Comparison of ENCODE assay signal across 18 cellular contexts in genomic region chr7:17339139-17339538, GRCh38. TPM values are rescaled to one million over a fixed set of nuclear protein-coding genes. Genes with fewer than 3 reads are reported as not detected.
DNase-seq lines count a peak whose midpoint lies in the region; ATAC-seq and TF ChIP-seq lines count a peak whose summit lies in the region.
"Had no signal": no experiment of that assay in that cellular context is flagged by ENCODE, and none has a peak within 500 bp of the region (broad histone marks: within the 10 kb centered on the region; RNA-seq: fewer than 3 reads in every experiment).

No MANE protein-coding gene starts in this region.

- H3K18ac ChIP-seq in neuronal stem cell (ENCODE audit: low read length) = no peak overlapping the region

- H3K4me1 ChIP-seq in gastroesophageal sphincter (peaks cover 0 to 36% (median 4%) of the 10 kb centered on the region in 3 donors), neuronal stem cell (ENCODE audit: control insufficient read depth in 2 of 2, insufficient read depth in 1 of 2, low read depth in 1 of 2, low read length in 2 of 2) (no peaks in the 10 kb centered on the region)
- H3K4me1 ChIP-seq: BE2C had no signal

- H3K36me3 Mint-ChIP-seq in Calu3 (ENCODE audit: insufficient read depth, unreplicated experiment) = peaks cover 91% of the 10 kb centered on the region

- DNase-seq in Calu3 = no peak
- DNase-seq in NB4 (ENCODE audit: low read depth) = peak; percentile 6
- DNase-seq in neuronal stem cell (ENCODE audit: low spot score) = no peak
- no peak for DNase-seq in T1000 (lab: John Stamatoyannopoulos, UW)
- no peak for DNase-seq in Ammon's horn (ENCODE audit: low spot score)
- DNase-seq: BE2C; CD4-positive, alpha-beta memory T cell; GF-D8; NCI-H1436 treated with DMSO at 0.1 percent for 48 hours; NCI-H2081 treated with DMSO at 0.1 percent for 48 hours; NCI-H226; NCI-H526 treated with DMSO at 0.1 percent for 48 hours had no signal

- H3K36me3 ChIP-seq in gastroesophageal sphincter (peaks cover 0 to 45% of the 10 kb centered on the region in 2 donors), neuronal stem cell (replicated peaks in 1 of 2; ENCODE audit: control insufficient read depth in 2 of 2, insufficient read depth in 2 of 2, low read length in 2 of 2) (peaks cover 0 to 39% of the 10 kb centered on the region in 2 donors)
- H3K36me3 ChIP-seq: BE2C had no signal

- H3K27ac Mint-ChIP-seq in Calu3 (ENCODE audit: unreplicated experiment) = peak overlapping the region; percentile 64

- H2AFZ ChIP-seq in neuronal stem cell (ENCODE audit: low read length) = no peak overlapping the region

- CTCF ChIA-PET in Calu3 (lab: Charles Lee) = interaction anchor here (0.6 kb wide), 1 partner anchor 182 kb away, joined by 3 read pairs; no protein-coding TSS in a partner anchor

- TF ChIP-seq EP300 in gastroesophageal sphincter (IDR thresholded peaks at IDR 0.05) = no peak

- H4K91ac ChIP-seq in neuronal stem cell (ENCODE audit: low read depth, low read length, poor library complexity) = peak overlapping the region; percentile 64

- no peak overlapping the region for H2BK120ac ChIP-seq in neuronal stem cell (ENCODE audit: low read depth, low read length)

- H2BK12ac ChIP-seq in neuronal stem cell (ENCODE audit: low read length) = no peak overlapping the region

- no peaks in the 10 kb centered on the region for H3K79me1 ChIP-seq in neuronal stem cell (ENCODE audit: low read depth, low read length)

- H2AK5ac ChIP-seq in neuronal stem cell (ENCODE audit: low read depth, low read length) = no peak overlapping the region

- no peak overlapping the region for H3K4me3 ChIP-seq in NB4 (ENCODE audit: low read depth, low read length)
- no peak overlapping the region for H3K4me3 ChIP-seq in gastroesophageal sphincter
- no peak overlapping the region for H3K4me3 ChIP-seq in neuronal stem cell (ENCODE audit: low read length in 2 of 2)
- H3K4me3 ChIP-seq: SK-N-MC had no signal

- TF ChIP-seq POLR2A in NB4 (IDR thresholded peaks at IDR 0.05; ENCODE audit: extremely low read depth, insufficient read length) (no peak), gastroesophageal sphincter (IDR thresholded peaks at IDR 0.05) (no peak)

- no peak overlapping the region for H3K14ac ChIP-seq in neuronal stem cell (ENCODE audit: low read length)

- WGBS in gastroesophageal sphincter (ENCODE audit: low coverage in 1 of 2), 2 donors = 61 to 71% methylated on average over 2 of the region's 2 CpGs
- no CpG with 5 or more reads among the region's 2 CpGs for WGBS in neuronal stem cell (ENCODE audit: extremely low coverage in 2 of 2, insufficient read length in 2 of 2, insufficient replicate concordance in 1 of 2), 2 donors

- H3K27me3 ChIP-seq in gastroesophageal sphincter = no peaks in the 10 kb centered on the region
- no peaks in the 10 kb centered on the region for H3K27me3 ChIP-seq in neuronal stem cell (ENCODE audit: control insufficient read depth in 3 of 3, insufficient read depth in 3 of 3, low read depth in 1 of 3, low read length in 3 of 3)
- H3K27me3 ChIP-seq: BE2C had no signal

- no peak overlapping the region for H4K8ac ChIP-seq in neuronal stem cell (ENCODE audit: low read depth, low read length)

- no peak overlapping the region for H3K4me3 Mint-ChIP-seq in Calu3 (ENCODE audit: low read depth, unreplicated experiment)
- H3K4me3 Mint-ChIP-seq: CD4-positive, alpha-beta memory T cell had no signal

- BruUV-seq in Calu3 (replicated peaks; lab: Mats Ljungman, UMichigan) = no TSS peak

- H3K4ac ChIP-seq in neuronal stem cell (ENCODE audit: low read length) = no peak overlapping the region

- no peak overlapping the region for H3K23ac ChIP-seq in neuronal stem cell (ENCODE audit: low read depth, low read length, poor library complexity)

- no peak overlapping the region for H2BK15ac ChIP-seq in neuronal stem cell (ENCODE audit: low read length)

- TF ChIP-seq CTCF in Calu3 (IDR thresholded peaks at IDR 0.05; ENCODE audit: unreplicated experiment) = no peak
- TF ChIP-seq CTCF in NB4 (IDR thresholded peaks at IDR 0.05; ENCODE audit: low read depth, low read length) = no peak
- TF ChIP-seq CTCF in gastroesophageal sphincter (IDR thresholded peaks at IDR 0.05) = no peak

- no peak overlapping the region for H3K9ac ChIP-seq in neuronal stem cell (ENCODE audit: low read depth, low read length, poor library complexity)
- H3K9ac ChIP-seq: KMS-11 had no signal

- H3K9me3 ChIP-seq in gastroesophageal sphincter (no peaks in the 10 kb centered on the region), neuronal stem cell (replicated peaks in 1 of 2; ENCODE audit: control insufficient read depth in 2 of 2, insufficient read depth in 1 of 2, low read depth in 1 of 2, low read length in 2 of 2) (peaks cover 0 to 1% of the 10 kb centered on the region in 2 donors)
- H3K9me3 ChIP-seq: BE2C had no signal

- intact Hi-C loops in Calu3 (cut with micrococcal nuclease; ENCODE audit: unreplicated experiment) = no loop called here

- ATAC-seq in gastroesophageal sphincter = peak; percentile 68
- no peak for ATAC-seq in GM21423 (IDR thresholded peaks at IDR 0.05; ENCODE audit: unreplicated experiment)
- no peak for ATAC-seq in HG02623 (IDR thresholded peaks at IDR 0.05; ENCODE audit: unreplicated experiment)

- no peak overlapping the region for H2BK5ac ChIP-seq in neuronal stem cell (ENCODE audit: low read length)

- H3K27ac ChIP-seq in gastroesophageal sphincter = peak overlapping the region in 1 of 4 donors; percentile 9
- no peak overlapping the region for H3K27ac ChIP-seq in neuronal stem cell (replicated peaks; ENCODE audit: low read length)
- H3K27ac ChIP-seq: KMS-11, SK-N-MC had no signal

- no peak overlapping the region for H3K4me2 ChIP-seq in neuronal stem cell (ENCODE audit: insufficient read depth, low read length, poor library complexity, severe bottlenecking)
- H3K4me2 ChIP-seq: KMS-11 had no signal

- no peaks in the 10 kb centered on the region for H3K27me3 Mint-ChIP-seq in Calu3 (ENCODE audit: unreplicated experiment)
- H3K27me3 Mint-ChIP-seq: CD4-positive, alpha-beta memory T cell had no signal

- H3K4me1 Mint-ChIP-seq in Calu3 (ENCODE audit: low read depth, unreplicated experiment) = peaks cover 41% of the 10 kb centered on the region

- H3K9me3 Mint-ChIP-seq in Calu3 (ENCODE audit: low read depth, unreplicated experiment) = no peaks in the 10 kb centered on the region
- H3K9me3 Mint-ChIP-seq: CD4-positive, alpha-beta memory T cell had no signal

RNA-seq across cellular contexts. Expression of gene AHR, which starts 40.7 kb away (rescaled TPM):
- total RNA-seq in Calu3 (2022) = 280 and 288 TPM in 2 replicates
- total RNA-seq in gastroesophageal sphincter = 100 to 1,000 TPM in 2 of 4 donors, 10 to 100 TPM in 2; 52.1 to 105 (median 83.9) TPM
- polyA plus RNA-seq in neuronal stem cell (2013, experiment 1 of 2) = 0.89 TPM
- 1.00 TPM for polyA plus RNA-seq in neuronal stem cell (2013, experiment 2 of 2)
- total RNA-seq: OCI-LY7 had no signal
